Comparison of ENCODE assay signal across 17 cellular contexts in the genomic region with DNA sequence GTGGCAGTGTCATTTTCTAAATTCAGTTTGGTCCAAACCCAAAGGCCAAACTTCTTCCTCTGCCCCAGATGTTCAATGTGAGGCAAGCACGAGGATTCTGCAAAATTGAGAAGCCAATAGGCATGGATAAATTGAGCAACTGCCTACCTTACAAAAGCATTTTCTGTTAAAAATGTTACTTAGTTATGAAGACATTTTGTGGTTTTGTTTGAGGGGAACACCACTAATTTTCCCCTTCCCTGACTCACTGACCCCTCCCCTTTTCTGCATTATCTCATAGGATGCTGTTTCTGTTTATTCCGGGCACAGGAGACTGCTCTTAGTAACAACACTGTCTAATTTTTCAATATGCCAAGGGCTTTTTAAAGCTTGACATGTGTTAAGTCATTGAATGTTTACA.
"Had no signal": no experiment of that assay in that cellular context is flagged by ENCODE, and none has a peak within 500 bp of the region (broad histone marks: within the 10 kb centered on the region; RNA-seq: fewer than 3 reads in every experiment).

No MANE protein-coding gene starts in this region.

- H3K9me3 ChIP-seq: heart left ventricle, pancreas, sigmoid colon, thoracic aorta, uterus had no signal

- ATAC-seq: effector memory CD8-positive, alpha-beta T cell; heart left ventricle; pancreas had no signal

- H3K27ac ChIP-seq: heart left ventricle, neural progenitor cell, pancreas, sigmoid colon, thoracic aorta, uterus had no signal

- H3K27me3 ChIP-seq: heart left ventricle, neural progenitor cell, pancreas, sigmoid colon, uterus had no signal

- H3K36me3 ChIP-seq: heart left ventricle, neural progenitor cell, pancreas, sigmoid colon, thoracic aorta, uterus had no signal

- H3K4me1 ChIP-seq: neural progenitor cell, pancreas, sigmoid colon, uterus had no signal

- H3K4me3 ChIP-seq: heart left ventricle, lung, neural progenitor cell, pancreas, sigmoid colon, thoracic aorta, uterus had no signal

- DNase-seq: activated B cell treated with CpG ODN at 0.5 μM for 24 hours; activated CD4-positive, alpha-beta T cell treated with anti-CD3 and anti-CD28 coated beads, Interleukin-2, amount 10 ng/mL, durations not matched to agents 24 days and 14 days; activated CD8-positive, alpha-beta memory T cell treated with anti-CD3 and anti-CD28 coated beads, Interleukin-2, amount 50 U/mL, for 48 hours; activated naive CD8-positive, alpha-beta T cell treated with anti-CD3 and anti-CD28 coated beads, Interleukin-2, amount 10 ng/mL, durations not matched to agents 7 days and 5 days; anterior cingulate cortex; dermis blood vessel endothelial cell; effector memory CD8-positive, alpha-beta T cell; heart left ventricle; immature natural killer cell; pancreas; sigmoid colon; stimulated activated CD4-positive, alpha-beta T cell treated with anti-CD3 and anti-CD28 coated beads, Interleukin-1b, Interleukin-23, amount 100 ng/mL, for 48 hours; T-helper 2 cell; uterus had no signal
